20 cellular contexts compared by ENCODE assay signal in genomic region chr21:45591619-45592207, GRCh38. TPM values are rescaled to one million over a fixed set of nuclear protein-coding genes. Genes with fewer than 3 reads are reported as not detected.
DNase-seq lines count a peak whose midpoint lies in the region; ATAC-seq, FAIRE-seq and TF ChIP-seq lines count a peak whose summit lies in the region.
"Had no signal": no experiment of that assay in that cellular context is flagged by ENCODE, and none has a peak within 500 bp of the region (broad histone marks: within the 10 kb centered on the region; RNA-seq: fewer than 3 reads in every experiment).

No MANE protein-coding gene starts in this region.

- no peak for FAIRE-seq in H1 (lab: Jason Lieb, UNC)
- FAIRE-seq in urothelium cell line (lab: Jason Lieb, UNC) = peak; percentile 97
- FAIRE-seq: A204.1, colon, endometrium had no signal

- WGBS in H1 (ENCODE audit: extremely low coverage in 1 of 2, insufficient coverage in 1 of 2, insufficient read length in 1 of 2, insufficient replicate concordance in 2 of 2, low coverage in 1 of 2, low lambda C conversion rate in 2 of 2, missing lambda C conversion rate in 1 of 2), 2 experiments = 92% methylated on average over 9 of the region's 9 CpGs; no CpG with 5 or more reads in 1 of the 2 experiments
- WGBS in esophagus squamous epithelium, 2 donors = 83 to 84% methylated on average over 7 to 9 of the region's 9 CpGs

- H3K23ac ChIP-seq in H1 (ENCODE audit: insufficient read length) = no peak overlapping the region

- peak overlapping the region; percentile 80 for H4K91ac ChIP-seq in H1 (replicated peaks; ENCODE audit: insufficient read length, low read length)

- peaks cover 10% of the 10 kb centered on the region for H3K23me2 ChIP-seq in H1 (ENCODE audit: low read depth, low read length)

- H3K36me3 Mint-ChIP-seq in activated T-cell treated with anti-CD3 and anti-CD28 coated beads, Interleukin-2, amount 50 U/mL, for 24 hours (ENCODE audit: low read depth) = no peaks in the 10 kb centered on the region
- H3K36me3 Mint-ChIP-seq: type B pancreatic cell had no signal

- H3K4ac ChIP-seq in H1 (replicated peaks; ENCODE audit: insufficient read length, low read depth, low read length) = peak overlapping the region; percentile 8

- peaks cover 7% of the 10 kb centered on the region for H3K27me3 Mint-ChIP-seq in activated T-cell treated with anti-CD3 and anti-CD28 coated beads, Interleukin-2, amount 50 U/mL, for 24 hours
- H3K27me3 Mint-ChIP-seq in stimulated activated naive CD8-positive, alpha-beta T cell treated with anti-CD3 and anti-CD28 coated beads, Interleukin-15, amount 100 ng/mL, for 72 hours = peaks cover 24% of the 10 kb centered on the region

- intact Hi-C loops in esophagus squamous epithelium (cut with DNase I) = no loop called here

- no peak overlapping the region for H3K4me3 ChIP-seq in MM.1S (ENCODE audit: low read length)
- peak overlapping the region in 1 of 4 experiments; percentile 1; a peak in 1 of 8 replicates for H3K4me3 ChIP-seq in H1 (ENCODE audit: extremely low read depth in 1 of 4, insufficient read depth in 2 of 4, low read depth in 3 of 4, low read length in 4 of 4)
- H3K4me3 ChIP-seq in esophagus squamous epithelium = no peak overlapping the region
- H3K4me3 ChIP-seq: body of pancreas had no signal

- no peaks in the 10 kb centered on the region; the same call in 1 of the 2 replicates for H3K79me1 ChIP-seq in H1 (ENCODE audit: low read depth, low read length)

- peaks cover 24% of the 10 kb centered on the region for H3K9me3 Mint-ChIP-seq in activated T-cell treated with anti-CD3 and anti-CD28 coated beads, Interleukin-2, amount 50 U/mL, for 24 hours
- peaks cover 9 to 17% of the 10 kb centered on the region in 2 donors for H3K9me3 Mint-ChIP-seq in stimulated activated naive CD8-positive, alpha-beta T cell treated with anti-CD3 and anti-CD28 coated beads, Interleukin-15, amount 100 ng/mL, for 72 hours

- no peak overlapping the region for H3K18ac ChIP-seq in H1 (ENCODE audit: extremely low read depth, low read length)

- H3F3A ChIP-seq in MM.1S (ENCODE audit: insufficient read depth, low read length) = 0 out of 2 replicates have a peak, but pooled peaks cover 4% of the 10 kb centered on the region

- peaks cover 11% of the 10 kb centered on the region for H3K4me1 ChIP-seq in MM.1S (ENCODE audit: low read length)
- H3K4me1 ChIP-seq in H1 (replicated peaks in 1 of 4; ENCODE audit: control insufficient read depth in 3 of 4, insufficient read depth in 4 of 4, low read length in 3 of 4) = 0 out of 7 replicates have a peak, but pooled peaks cover 0 to 3% (median 0%) of the 10 kb centered on the region in 4 experiments
- H3K4me1 ChIP-seq in esophagus squamous epithelium = peaks cover 0 to 22% (median 7%) of the 10 kb centered on the region in 3 donors

- H2AFZ ChIP-seq in MM.1S (ENCODE audit: low read length) (0 out of 2 replicates have a peak overlapping the region, but pooled peaks have one; percentile 2), H1 (ENCODE audit: low read length) (no peak overlapping the region)

- H4K20me1 ChIP-seq in MM.1S (ENCODE audit: insufficient read depth, low read length) (no peaks in the 10 kb centered on the region), H1 (replicated peaks in 1 of 2; ENCODE audit: control insufficient read depth in 1 of 2, insufficient read depth in 2 of 2, low read length in 2 of 2) (peaks cover 0 to 11% of the 10 kb centered on the region in 2 experiments)

- H3K9me3 ChIP-seq in MM.1S (replicated peaks; ENCODE audit: insufficient read depth, low read length) (no peaks in the 10 kb centered on the region), H1 (ENCODE audit: insufficient read depth in 2 of 2, low read depth in 1 of 2, low read length in 1 of 2) (peaks cover 14 to 27% of the 10 kb centered on the region in 2 experiments), esophagus squamous epithelium (peaks cover 0 to 9% (median under 1%) of the 10 kb centered on the region in 3 donors)
- H3K9me3 ChIP-seq: body of pancreas had no signal

- TF ChIP-seq CTCF in MM.1S (IDR thresholded peaks at IDR 0.05; ENCODE audit: low read length) (no peak), H1 (IDR thresholded peaks at IDR 0.05; ENCODE audit: control extremely low read depth in 1 of 3, insufficient read depth in 1 of 3, low read depth in 1 of 3, low read length in 3 of 3) (no peak), esophagus squamous epithelium (IDR thresholded peaks at IDR 0.05) (no peak)

- no peak for ATAC-seq in stimulated activated naive CD8-positive, alpha-beta T cell treated with anti-CD3 and anti-CD28 coated beads, Interleukin-15, amount 100 ng/mL, for 72 hours

- DNase-seq in activated T-cell treated with anti-CD3 and anti-CD28 coated beads for 4 hours (peak; percentile 5), MM.1S (no peak), H1 (ENCODE audit: low read depth in 1 of 2, low spot score in 2 of 2) (no peak), urothelium cell line (ENCODE audit: low spot score) (no peak), UCSD-AML1 (lab: John Stamatoyannopoulos, UW; ENCODE audit: unreplicated experiment) (no peak), esophagus squamous epithelium (lab: John Stamatoyannopoulos, UW) (no peak)
- DNase-seq in activated T-cell treated with anti-CD3 and anti-CD28 coated beads, Interleukin-2, amount 50 U/mL, for 24 hours = no peak
- DNase-seq in stimulated activated naive CD8-positive, alpha-beta T cell treated with anti-CD3 and anti-CD28 coated beads, Interleukin-15, amount 100 ng/mL, for 72 hours = no peak
- DNase-seq: glutamatergic neuron, left cardiac atrium, NCI-H1105, NCI-H2029 treated with DMSO at 0.1 percent for 48 hours had no signal

- TF ChIP-seq POLR2A in H1 (IDR thresholded peaks at IDR 0.05; ENCODE audit: control extremely low read depth in 1 of 2, low read depth in 2 of 2, low read length in 2 of 2) = no peak
- TF ChIP-seq POLR2A in esophagus squamous epithelium (IDR thresholded peaks at IDR 0.05) = no peak

- H2BK15ac ChIP-seq in H1 (ENCODE audit: low read length) = peak overlapping the region; percentile 66

- no peak for TF ChIP-seq EP300 in H1 (IDR thresholded peaks at IDR 0.05; ENCODE audit: borderline replicate concordance in 1 of 2, low read depth in 2 of 2, low read length in 2 of 2)

- no peaks in the 10 kb centered on the region for H3K9me2 ChIP-seq in MM.1S (replicated peaks; ENCODE audit: insufficient read depth, low read length)

- no peak overlapping the region; the same call in 1 of the 2 replicates for H2BK20ac ChIP-seq in H1 (ENCODE audit: low read length)

- no peak overlapping the region for H3K27ac Mint-ChIP-seq in activated T-cell treated with anti-CD3 and anti-CD28 coated beads, Interleukin-2, amount 50 U/mL, for 24 hours
- no peak overlapping the region for H3K27ac Mint-ChIP-seq in stimulated activated naive CD8-positive, alpha-beta T cell treated with anti-CD3 and anti-CD28 coated beads, Interleukin-15, amount 100 ng/mL, for 72 hours
- H3K27ac Mint-ChIP-seq: activated naive CD8-positive, alpha-beta T cell treated with anti-CD3 and anti-CD28 coated beads for 36 hours; GM23338; natural killer cell treated with Interleukin-12 subunit alpha and Interleukin-12 subunit beta and Interleukin-15 and Interleukin-18, amount 100 ng/mL, for 72 hours; type B pancreatic cell had no signal

- no peak overlapping the region for H3K4me3 Mint-ChIP-seq in activated T-cell treated with anti-CD3 and anti-CD28 coated beads, Interleukin-2, amount 50 U/mL, for 24 hours
- H3K4me3 Mint-ChIP-seq in stimulated activated naive CD8-positive, alpha-beta T cell treated with anti-CD3 and anti-CD28 coated beads, Interleukin-15, amount 100 ng/mL, for 72 hours = no peak overlapping the region
- H3K4me3 Mint-ChIP-seq: activated naive CD8-positive, alpha-beta T cell treated with anti-CD3 and anti-CD28 coated beads for 36 hours; GM23338; natural killer cell treated with Interleukin-12 subunit alpha and Interleukin-12 subunit beta and Interleukin-15 and Interleukin-18, amount 100 ng/mL, for 72 hours; type B pancreatic cell had no signal

- H3K4me1 Mint-ChIP-seq in activated T-cell treated with anti-CD3 and anti-CD28 coated beads, Interleukin-2, amount 50 U/mL, for 24 hours (ENCODE audit: low read depth) = peaks cover 29% of the 10 kb centered on the region
- peaks cover 20% of the 10 kb centered on the region for H3K4me1 Mint-ChIP-seq in stimulated activated naive CD8-positive, alpha-beta T cell treated with anti-CD3 and anti-CD28 coated beads, Interleukin-15, amount 100 ng/mL, for 72 hours
- H3K4me1 Mint-ChIP-seq: GM23338 had no signal

- H3K14ac ChIP-seq in H1 (ENCODE audit: insufficient read length) = no peak overlapping the region

- H3K9ac ChIP-seq in MM.1S (ENCODE audit: low read length) = no peak overlapping the region
- H3K9ac ChIP-seq in H1 (replicated peaks in 1 of 4; ENCODE audit: extremely low read depth in 1 of 4, low read depth in 3 of 4, low read length in 3 of 4) = no peak overlapping the region

- H2BK120ac ChIP-seq in H1 (replicated peaks; ENCODE audit: low read depth, low read length) = no peak overlapping the region

- H3K36me3 ChIP-seq in MM.1S (replicated peaks; ENCODE audit: insufficient read depth, low read length) (no peaks in the 10 kb centered on the region), H1 (ENCODE audit: control insufficient read depth in 2 of 4, insufficient read depth in 4 of 4, low read length in 3 of 4) (no peaks in the 10 kb centered on the region; a peak in 2 of 8 replicates), esophagus squamous epithelium (no peaks in the 10 kb centered on the region)

- H3K27me3 ChIP-seq in MM.1S (replicated peaks; ENCODE audit: insufficient read depth, low read length) = peaks cover 78% of the 10 kb centered on the region
- H3K27me3 ChIP-seq in H1 (replicated peaks in 1 of 4; ENCODE audit: control insufficient read depth in 3 of 4, extremely low read depth in 1 of 4, insufficient read depth in 3 of 4, low read length in 3 of 4) = peaks cover 0 to 19% (median 14%) of the 10 kb centered on the region in 4 experiments; a peak in 5 of 7 replicates
- peaks cover 0 to 71% (median 10%) of the 10 kb centered on the region in 4 donors for H3K27me3 ChIP-seq in esophagus squamous epithelium
- H3K27me3 ChIP-seq: body of pancreas had no signal

- CTCF ChIA-PET in H1 (lab: Charles Lee; ENCODE audit: partially characterized antibody) = interaction anchor here (0.6 to 0.9 kb wide), 2 partner anchors 36 to 107 kb away, joined by 3 to 4 read pairs; no protein-coding TSS in a partner anchor

- no peak overlapping the region for H4K8ac ChIP-seq in H1 (ENCODE audit: extremely low read depth, insufficient read depth, low read length)

- peak overlapping the region; percentile 62 for H3K56ac ChIP-seq in H1 (replicated peaks; ENCODE audit: insufficient read length, low read depth, low read length)

- POLR2A ChIA-PET in H1 (lab: Charles Lee; ENCODE audit: partially characterized antibody) = no interaction called here

- H3K27ac ChIP-seq in MM.1S (ENCODE audit: low read length) = no peak overlapping the region
- no peak overlapping the region for H3K27ac ChIP-seq in H1 (ENCODE audit: low read depth, low read length)
- H3K27ac ChIP-seq in esophagus squamous epithelium = no peak overlapping the region
- H3K27ac ChIP-seq: body of pancreas had no signal

- H3K79me2 ChIP-seq in MM.1S (ENCODE audit: low read length) = no peaks in the 10 kb centered on the region
- H3K79me2 ChIP-seq in H1 (ENCODE audit: control insufficient read depth in 1 of 2, insufficient read depth in 2 of 2, low read length in 2 of 2) = 0 out of 4 replicates have a peak, but pooled peaks cover 0 to 3% of the 10 kb centered on the region in 2 experiments

- H4K5ac ChIP-seq in H1 (ENCODE audit: insufficient read length, low read depth, low read length) = no peak overlapping the region

- H3K4me2 ChIP-seq in MM.1S (ENCODE audit: low read depth, low read length) (peak overlapping the region; percentile 51), H1 (ENCODE audit: insufficient read depth in 1 of 2, low read depth in 2 of 2, low read length in 2 of 2) (peak overlapping the region in 1 of 2 experiments; percentile 75; a peak in 1 of 4 replicates)

- H2BK5ac ChIP-seq in H1 (ENCODE audit: low read depth, low read length) = peak overlapping the region; percentile 4; the same call in 1 of the 2 replicates

- H2BK12ac ChIP-seq in H1 (ENCODE audit: low read depth, low read length) = peak overlapping the region; percentile 94; the same call in 1 of the 2 replicates

- TF ChIP-seq RAD21 in H1 (IDR thresholded peaks at IDR 0.05 in 1 of 2, conservative IDR thresholded peaks at IDR 0.05 in 1 of 2; ENCODE audit: low read depth in 2 of 2, low read length in 2 of 2) = no peak

- peak overlapping the region; percentile 98 for H2AK5ac ChIP-seq in H1 (ENCODE audit: low read depth, low read length)

RNA-seq across cellular contexts. Expression of gene SLC19A1, which starts 49.5 kb away (rescaled TPM):
- 31.6 and 33.5 TPM in 2 replicates for total RNA-seq in H1 (2021; fragmentation: NEBNext Ultra II Directional; extraction: Animal tissue kit (Norgen Biotek cat#: 25700))
- polyA plus RNA-seq in H1 (2011; rRNA removed) = 43.8 and 48.3 TPM in 2 replicates
- 22.7 TPM for polyA plus RNA-seq in H1 (2011; cell fraction: cytosol; rRNA removed)
- 47.4 TPM for polyA plus RNA-seq in H1 (2011; cell fraction: nucleus; rRNA removed)
- 47.5 to 77.8 TPM (median 65.6 TPM) in 4 replicates for polyA plus RNA-seq in H1 (2012, experiment 1 of 2)
- polyA plus RNA-seq in H1 (2012, experiment 2 of 2) = 70.7 TPM
- polyA plus RNA-seq in H1 (2013, experiment 1 of 2) = 40.9 TPM
- polyA plus RNA-seq in H1 (2013, experiment 2 of 2) = 42.0 TPM
- polyA minus RNA-seq in H1 (2011; rRNA and poly(A)+ RNA removed) = 12.0 and 29.3 TPM in 2 replicates
- polyA minus RNA-seq in H1 (2011; cell fraction: cytosol; rRNA and poly(A)+ RNA removed) = 17.7 TPM
- polyA minus RNA-seq in H1 (2011; cell fraction: nucleus; rRNA and poly(A)+ RNA removed) = 18.7 TPM
- total RNA-seq in esophagus squamous epithelium = 1 to 10 TPM; 1.6 to 4.6 (median 2.9) TPM

RNA-seq across cellular contexts. Expression of gene PCBP3, which starts 51.8 kb away (rescaled TPM):
- total RNA-seq in H1 (2021; fragmentation: NEBNext Ultra II Directional; extraction: Animal tissue kit (Norgen Biotek cat#: 25700)) = 6.3 TPM in 2 replicates
- polyA plus RNA-seq in H1 (2011; rRNA removed) = 3.5 and 7.3 TPM in 2 replicates
- polyA plus RNA-seq in H1 (2011; cell fraction: cytosol; rRNA removed) = 3.1 TPM
- polyA plus RNA-seq in H1 (2011; cell fraction: nucleus; rRNA removed) = 12.8 TPM
- 7.9 to 9.2 TPM (median 8.4 TPM) in 4 replicates for polyA plus RNA-seq in H1 (2012, experiment 1 of 2)
- 6.9 TPM for polyA plus RNA-seq in H1 (2012, experiment 2 of 2)
- polyA plus RNA-seq in H1 (2013, experiment 1 of 2) = 4.4 TPM
- 5.4 TPM for polyA plus RNA-seq in H1 (2013, experiment 2 of 2)
- polyA minus RNA-seq in H1 (2011; rRNA and poly(A)+ RNA removed) = 10.6 and 11.2 TPM in 2 replicates
- polyA minus RNA-seq in H1 (2011; cell fraction: cytosol; rRNA and poly(A)+ RNA removed) = 4.0 TPM
- polyA minus RNA-seq in H1 (2011; cell fraction: nucleus; rRNA and poly(A)+ RNA removed) = 17.3 TPM
- 1 to 10 TPM in 2 of 4 donors, under 1 TPM in 1, not detected in 1; 0.47 to 5.3 (median 1.0) TPM for total RNA-seq in esophagus squamous epithelium
